8 cellular contexts compared by ENCODE assay signal in genomic region chr12:128387811-128388422, GRCh38.
A peak's percentile ranks its signal among the peaks of the same experiment; 100 is the strongest.
DNase-seq lines count a peak whose midpoint lies in the region; ATAC-seq and TF ChIP-seq lines count a peak whose summit lies in the region.

No MANE protein-coding gene starts in this region.

- ATAC-seq in GM21786 (IDR thresholded peaks at IDR 0.05; ENCODE audit: unreplicated experiment), result peak; percentile 72

- H3K27me3 Mint-ChIP-seq in osteocyte (ENCODE audit: unreplicated experiment), result no peaks in the 10 kb centered on the region

- no peak overlapping the region for H3K4me3 Mint-ChIP-seq in osteocyte (ENCODE audit: unreplicated experiment)

- peaks cover 10% of the 10 kb centered on the region for H3K9me3 Mint-ChIP-seq in osteocyte (ENCODE audit: unreplicated experiment)

- H3K36me3 Mint-ChIP-seq in osteocyte (ENCODE audit: unreplicated experiment), result no peaks in the 10 kb centered on the region

- TF ChIP-seq CTCF in epithelial cell of proximal tubule (conservative IDR thresholded peaks at IDR 0.05; ENCODE audit: low read depth, low read length) (peak; percentile 39), osteocyte (IDR thresholded peaks at IDR 0.05) (peak; percentile 21)

- DNase-seq in DMS53 (lab: John Stamatoyannopoulos, UW), result peak; percentile 57
- no peak for DNase-seq in DMS53 treated with DMSO at 0.1 percent for 48 hours (lab: John Stamatoyannopoulos, UW; ENCODE audit: unreplicated experiment)
- peak; percentile 79 for DNase-seq in NCI-H69 (lab: John Stamatoyannopoulos, UW)
- no peak for DNase-seq in epithelial cell of proximal tubule (ENCODE audit: low read depth)
- DNase-seq in osteocyte (ENCODE audit: extremely low spot score, unreplicated experiment), result peak; percentile 83
- no peak for DNase-seq in NCI-H187 treated with DMSO at 0.1 percent for 48 hours (lab: John Stamatoyannopoulos, UW)
- DNase-seq in GDM1 (lab: John Stamatoyannopoulos, UW), result no peak

- H3K27ac Mint-ChIP-seq in osteocyte (ENCODE audit: unreplicated experiment), result no peak overlapping the region

- no peak overlapping the region for H3K4me3 ChIP-seq in epithelial cell of proximal tubule (ENCODE audit: low read depth, low read length)

- H3K4me1 Mint-ChIP-seq in osteocyte (ENCODE audit: unreplicated experiment), result no peaks in the 10 kb centered on the region

Comparison
In these comparisons a context has a peak if more than half of its experiments do, and no peak if none do; other contexts are left out.
1. DNase-seq: peak in DMS53 (single experiment), NCI-H69 (single experiment) and osteocyte (single experiment); none in DMS53 treated with DMSO at 0.1 percent for 48 hours (single experiment), epithelial cell of proximal tubule (single experiment), NCI-H187 treated with DMSO at 0.1 percent for 48 hours (single experiment) and GDM1 (single experiment).